Comparison of ENCODE assay signal across 1 cellular context in genomic region chr2:109612991-109613921, GRCh38.
TF ChIP-seq lines count a peak whose summit lies in the region.

No MANE protein-coding gene starts in this region.

TF ChIP-seq in HepG2, 621 proteins besides CTCF, POLR2A, EP300 and RAD21 (continued from another document and continues in another):
- TF ChIP-seq DDIT3 (CRISPR knock-in tag; IDR thresholded peaks at IDR 0.05) (no peak), ZFP62 (CRISPR knock-in tag; IDR thresholded peaks at IDR 0.05) (no peak), MIXL1 (CRISPR knock-in tag; IDR thresholded peaks at IDR 0.05) (no peak), SAP130 (CRISPR knock-in tag; IDR thresholded peaks at IDR 0.05; ENCODE audit: low read depth) (0 out of 2 replicates have a peak, but pooled peaks have one; percentile 13), ZBTB49 (CRISPR knock-in tag; IDR thresholded peaks at IDR 0.05; ENCODE audit: borderline replicate concordance) (no peak), DMTF1 (CRISPR knock-in tag; IDR thresholded peaks at IDR 0.05) (peak; percentile 20; the same call in 1 of the 2 replicates), SUZ12 (IDR thresholded peaks at IDR 0.05; ENCODE audit: low read depth, low read length) (no peak), ZNF329 (CRISPR knock-in tag; IDR thresholded peaks at IDR 0.05; ENCODE audit: low read depth) (no peak), RELA (CRISPR knock-in tag; IDR thresholded peaks at IDR 0.05) (no peak), ZNF574 (CRISPR knock-in tag; IDR thresholded peaks at IDR 0.05) (no peak), SYNCRIP (IDR thresholded peaks at IDR 0.05; ENCODE audit: insufficient read depth, low read depth, low read length) (no peak), ZNF691 (CRISPR knock-in tag; IDR thresholded peaks at IDR 0.05; ENCODE audit: borderline replicate concordance, low read depth) (no peak), ZFP36 (IDR thresholded peaks at IDR 0.05; ENCODE audit: borderline replicate concordance, low read depth, low read length, partially characterized antibody) (no peak), ZNF740 (CRISPR knock-in tag; IDR thresholded peaks at IDR 0.05) (no peak), ZNF883 (CRISPR knock-in tag; IDR thresholded peaks at IDR 0.05; ENCODE audit: not compliant biosample characterization) (no peak), PHF5A (CRISPR knock-in tag; IDR thresholded peaks at IDR 0.05; ENCODE audit: low read depth, unreplicated experiment) (no peak), SP4 (CRISPR knock-in tag; IDR thresholded peaks at IDR 0.05) (no peak), KDM5A (IDR thresholded peaks at IDR 0.05; ENCODE audit: borderline replicate concordance, low read length) (peak; percentile 56; the same call in 1 of the 2 replicates), CHCHD3 (CRISPR knock-in tag; IDR thresholded peaks at IDR 0.05) (peak; percentile 22; the same call in 1 of the 2 replicates), GABPB1 (CRISPR knock-in tag; IDR thresholded peaks at IDR 0.05) (no peak), THYN1 (CRISPR knock-in tag; IDR thresholded peaks at IDR 0.05; ENCODE audit: borderline replicate concordance, low read depth) (no peak), TCF7L2 (IDR thresholded peaks at IDR 0.05; ENCODE audit: low read depth, low read length) (no peak), ZNF784 (CRISPR knock-in tag; IDR thresholded peaks at IDR 0.05; ENCODE audit: borderline replicate concordance) (no peak), MAFK (conservative IDR thresholded peaks at IDR 0.05 in 1 of 2, IDR thresholded peaks at IDR 0.05 in 1 of 2; ENCODE audit: low read length in 2 of 2) (no peak), ARNT2 (CRISPR knock-in tag; IDR thresholded peaks at IDR 0.05; ENCODE audit: low read depth) (no peak), ZNF776 (CRISPR knock-in tag; IDR thresholded peaks at IDR 0.05) (peak; percentile 58; the same call in 1 of the 2 replicates), NR2C2 (CRISPR knock-in tag; IDR thresholded peaks at IDR 0.05; ENCODE audit: borderline replicate concordance) (0 out of 2 replicates have a peak, but pooled peaks have one; percentile 25), TMF1 (CRISPR knock-in tag; IDR thresholded peaks at IDR 0.05; ENCODE audit: low read depth) (no peak), GLMP (CRISPR knock-in tag; IDR thresholded peaks at IDR 0.05; ENCODE audit: borderline replicate concordance) (no peak; the same call in 1 of the 2 replicates), ZNF788 (CRISPR knock-in tag; IDR thresholded peaks at IDR 0.05; ENCODE audit: borderline replicate concordance) (no peak), AKAP8 (CRISPR knock-in tag; IDR thresholded peaks at IDR 0.05) (no peak), NR0B2 (CRISPR knock-in tag; IDR thresholded peaks at IDR 0.05) (0 out of 2 replicates have a peak, but pooled peaks have one; percentile 23), RBM22 (optimal IDR thresholded peaks at IDR 0.05; ENCODE audit: low read length) (no peak), PRMT3 (CRISPR knock-in tag; IDR thresholded peaks at IDR 0.05; ENCODE audit: borderline replicate concordance, low read depth) (no peak; the same call in none of the 2 replicates), ZUFSP (CRISPR knock-in tag; IDR thresholded peaks at IDR 0.05; ENCODE audit: borderline replicate concordance) (no peak), MTF1 (CRISPR knock-in tag; IDR thresholded peaks at IDR 0.05) (no peak), NFE2L1 (CRISPR knock-in tag; IDR thresholded peaks at IDR 0.05; ENCODE audit: borderline replicate concordance) (no peak), CEBPB (IDR thresholded peaks at IDR 0.05; ENCODE audit: borderline replicate concordance, low read depth, low read length) (no peak), DRAP1 (CRISPR knock-in tag; IDR thresholded peaks at IDR 0.05) (no peak), CBX5 (CRISPR knock-in tag; IDR thresholded peaks at IDR 0.05; ENCODE audit: borderline replicate concordance) (no peak), ZNF205 (CRISPR knock-in tag; IDR thresholded peaks at IDR 0.05) (no peak), SNAPC5 (CRISPR knock-in tag; IDR thresholded peaks at IDR 0.05; ENCODE audit: borderline replicate concordance) (no peak), ZNF264 (CRISPR knock-in tag; IDR thresholded peaks at IDR 0.05) (no peak), MLXIP (CRISPR knock-in tag; IDR thresholded peaks at IDR 0.05; ENCODE audit: borderline replicate concordance) (no peak), POLR2G (IDR thresholded peaks at IDR 0.05; ENCODE audit: low read depth, low read length) (peak; percentile 66; the same call in 1 of the 2 replicates), ZNF136 (CRISPR knock-in tag; IDR thresholded peaks at IDR 0.05; ENCODE audit: low read depth) (no peak)
